ENCODE assay signal across 11 cellular contexts in genomic region chr9:110030632-110031031, GRCh38.
A peak's percentile ranks its signal among the peaks of the same experiment; 100 is the strongest.
DNase-seq lines count a peak whose midpoint lies in the region; TF ChIP-seq lines count a peak whose summit lies in the region.
"Had no signal": no experiment of that assay in that cellular context is flagged by ENCODE, and none has a peak within 500 bp of the region (broad histone marks: within the 10 kb centered on the region; RNA-seq: fewer than 3 reads in every experiment).

No MANE protein-coding gene starts in this region.

- DNase-seq in HCEC 1CT, result peak; percentile 84
- DNase-seq in SW 1271 (lab: John Stamatoyannopoulos, UW), result peak; percentile 36 to 37
- peak; percentile 25 to 79 for DNase-seq in fibroblast of lung (ENCODE audit: low read depth in 2 of 2)
- DNase-seq in T-helper 9 cell, result no peak
- DNase-seq in HEK293T (ENCODE audit: extremely low spot score), result no peak
- DNase-seq in activated CD4-positive, CD25-positive, alpha-beta regulatory T cell (lab: John Stamatoyannopoulos, UW), result no peak
- DNase-seq: natural killer cell, NCI-H1436 treated with DMSO at 0.1 percent for 48 hours, NCI-H526, right cardiac atrium had no signal

- no peak overlapping the region for H3K9ac ChIP-seq in fibroblast of lung (ENCODE audit: insufficient read depth, low read length)
- H3K9ac ChIP-seq in skeletal muscle satellite cell (ENCODE audit: low read depth, low read length), result peak overlapping the region; percentile 71

- H4K20me1 ChIP-seq in fibroblast of lung (ENCODE audit: control insufficient read depth, extremely low read depth, insufficient read depth, low read length), result no peaks in the 10 kb centered on the region

- POLR2A ChIA-PET in HEK293T (lab: Yijun Ruan, JAX), result no interaction called here

- H2AFZ ChIP-seq in fibroblast of lung (ENCODE audit: low read length), result no peak overlapping the region

- H3K27me3 ChIP-seq in fibroblast of lung (ENCODE audit: control insufficient read depth, insufficient read depth, low read length) (no peaks in the 10 kb centered on the region), skeletal muscle satellite cell (ENCODE audit: control insufficient read depth, insufficient read depth, low read length) (no peaks in the 10 kb centered on the region)

- CTCF ChIA-PET in HEK293T (lab: Yijun Ruan, JAX), result no interaction called here

- H3K4me1 ChIP-seq in fibroblast of lung (ENCODE audit: control insufficient read depth, extremely low read depth, insufficient read depth, low read length) (peaks cover 51% of the 10 kb centered on the region), skeletal muscle satellite cell (ENCODE audit: control insufficient read depth, insufficient read depth, low read length) (peaks cover 70% of the 10 kb centered on the region)

- no peak overlapping the region for H3K4me2 ChIP-seq in fibroblast of lung (ENCODE audit: extremely low read depth, insufficient read depth, low read length)
- H3K4me2 ChIP-seq in skeletal muscle satellite cell (ENCODE audit: low read length), result no peak overlapping the region

- H3K9me3 ChIP-seq in fibroblast of lung (ENCODE audit: control insufficient read depth, insufficient read depth, low read depth, low read length) (no peaks in the 10 kb centered on the region), skeletal muscle satellite cell (replicated peaks; ENCODE audit: low read length) (no peaks in the 10 kb centered on the region)

- H3K36me3 ChIP-seq in fibroblast of lung (ENCODE audit: control insufficient read depth, insufficient read depth, low read length) (no peaks in the 10 kb centered on the region), skeletal muscle satellite cell (ENCODE audit: insufficient read depth, low read length) (no peaks in the 10 kb centered on the region)

- no peak for TF ChIP-seq CTCF in fibroblast of lung (conservative IDR thresholded peaks at IDR 0.05 in 1 of 2, IDR thresholded peaks at IDR 0.05 in 1 of 2; ENCODE audit: low read depth in 1 of 2, low read length in 2 of 2)

- no peak overlapping the region for H3K4me3 ChIP-seq in fibroblast of lung (replicated peaks in 1 of 4; ENCODE audit: control extremely low read depth in 1 of 4, insufficient read depth in 1 of 4, low read depth in 3 of 4, low read length in 4 of 4)
- no peak overlapping the region for H3K4me3 ChIP-seq in skeletal muscle satellite cell (ENCODE audit: low read length)

- peak overlapping the region; percentile 58 for H3K27ac ChIP-seq in fibroblast of lung (ENCODE audit: insufficient read depth, low read length)

- H3K79me2 ChIP-seq in fibroblast of lung (ENCODE audit: control insufficient read depth, insufficient read depth, low read length), result no peaks in the 10 kb centered on the region

TF ChIP-seq in HEK293T, 16 proteins besides CTCF, POLR2A, EP300 and RAD21:
- TF ChIP-seq SP1 (IDR thresholded peaks at IDR 0.05) (no peak), SUZ12 (IDR thresholded peaks at IDR 0.05) (no peak), ARNT (IDR thresholded peaks at IDR 0.05) (no peak), ZNF384 (IDR thresholded peaks at IDR 0.05) (no peak), TARDBP (IDR thresholded peaks at IDR 0.05) (no peak), CTBP1 (IDR thresholded peaks at IDR 0.05; ENCODE audit: borderline replicate concordance) (no peak), FOXA1 (IDR thresholded peaks at IDR 0.05) (no peak), ELF4 (IDR thresholded peaks at IDR 0.05) (no peak)

Comparison
In these comparisons a context has a peak if more than half of its experiments do, and no peak if none do; other contexts are left out.
1. DNase-seq: peak in HCEC 1CT (single experiment), SW 1271 (2 of 2) and fibroblast of lung (2 of 2); none in T-helper 9 cell (single experiment), HEK293T (single experiment) and activated CD4-positive, CD25-positive, alpha-beta regulatory T cell (0 of 4).